8 cellular contexts compared by ENCODE assay signal in the genomic region with DNA sequence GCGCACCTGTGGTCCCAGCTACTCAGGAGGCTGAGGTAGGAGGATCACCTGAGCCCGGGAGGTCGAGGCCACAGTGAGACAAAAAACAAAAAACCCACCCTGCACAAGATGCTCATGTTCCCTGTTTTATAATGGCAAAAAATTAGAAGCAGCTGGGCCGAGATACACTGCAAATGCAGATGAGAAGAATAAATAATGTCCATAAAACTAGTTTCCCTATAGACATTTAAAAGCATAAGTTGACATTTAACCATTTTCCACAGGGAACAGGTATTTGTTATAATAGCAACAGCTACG. TPM values are rescaled to one million over a fixed set of nuclear protein-coding genes. Genes with fewer than 3 reads are reported as not detected.
DNase-seq lines count a peak whose midpoint lies in the region; ATAC-seq, FAIRE-seq and TF ChIP-seq lines count a peak whose summit lies in the region.

No MANE protein-coding gene starts in this region.

- ATAC-seq in lung (ENCODE audit: insufficient read depth, low FRiP score), result no peak

- peaks cover 35% of the 10 kb centered on the region for H3K4me1 Mint-ChIP-seq in activated naive CD4-positive, alpha-beta T cell treated with anti-CD3 and anti-CD28 coated beads for 36 hours (ENCODE audit: low read depth)
- peaks cover 4% of the 10 kb centered on the region for H3K4me1 Mint-ChIP-seq in astrocyte (ENCODE audit: low read depth, unreplicated experiment)

- intact Hi-C loops in activated naive CD4-positive, alpha-beta T cell treated with anti-CD3 and anti-CD28 coated beads for 36 hours (cut with micrococcal nuclease), result loop anchor here (1.0 to 5.0 kb wide), 4 partner anchors 36 to 313 kb away; a partner anchor contains a TSS
- intact Hi-C loops in transverse colon (cut with DNase I; ENCODE audit: low total_unique reads), result loop anchor here (1.0 kb wide), 1 partner anchor 55 kb away; no protein-coding TSS in a partner anchor

- FAIRE-seq in astrocyte (lab: Jason Lieb, UNC), result no peak

- no peak for DNase-seq in activated naive CD4-positive, alpha-beta T cell treated with anti-CD3 and anti-CD28 coated beads for 36 hours
- no peak for DNase-seq in activated naive CD4-positive, alpha-beta T cell treated with Interleukin-2 at 50 U/mL for 16 hours
- no peak for DNase-seq in astrocyte (ENCODE audit: low read depth)
- no peak for DNase-seq in lung (ENCODE audit: low spot score)
- DNase-seq in transverse colon, result no peak
- DNase-seq in AG20443 (ENCODE audit: low spot score), result no peak
- DNase-seq in HCEC 1CT, result no peak
- DNase-seq in NCI-H2107 (lab: John Stamatoyannopoulos, UW), result no peak

- CTCF ChIA-PET in activated naive CD4-positive, alpha-beta T cell treated with anti-CD3 and anti-CD28 coated beads for 36 hours (lab: Charles Lee), result interaction anchor here (0.7 to 7.4 kb wide), 10 partner anchors 10 to 56 kb away, joined by 3 to 75 read pairs (median 3); no protein-coding TSS in a partner anchor

- H3K9ac ChIP-seq in astrocyte (ENCODE audit: low read length), result peak overlapping the region; percentile 80

- H3K27me3 ChIP-seq in astrocyte (ENCODE audit: insufficient read depth, low read length) (no peaks in the 10 kb centered on the region), lung (ENCODE audit: control insufficient read depth, insufficient read depth) (no peaks in the 10 kb centered on the region), transverse colon (no peaks in the 10 kb centered on the region)

- no peak for TF ChIP-seq EP300 in transverse colon (IDR thresholded peaks at IDR 0.05; ENCODE audit: low read depth)

- H3K79me2 ChIP-seq in astrocyte (ENCODE audit: insufficient read depth, low read length), result peaks cover 35% of the 10 kb centered on the region

- H3K27ac Mint-ChIP-seq in activated naive CD4-positive, alpha-beta T cell treated with anti-CD3 and anti-CD28 coated beads for 36 hours, result peak overlapping the region; percentile 83
- peak overlapping the region; percentile 41 for H3K27ac Mint-ChIP-seq in astrocyte (ENCODE audit: unreplicated experiment)

- 57 to 67% methylated on average over 5 of the region's 5 CpGs for whole genome bisulfite sequencing in lung, 2 donors
- WGBS in transverse colon (ENCODE audit: low coverage in 1 of 2), 2 donors, result 56 to 60% methylated on average over 4 to 5 of the region's 5 CpGs

- H3K9me3 ChIP-seq in astrocyte (ENCODE audit: insufficient read depth, low read depth, low read length) (no peaks in the 10 kb centered on the region), lung (ENCODE audit: control insufficient read depth in 2 of 2, insufficient read depth in 1 of 2, low read length in 1 of 2) (no peaks in the 10 kb centered on the region), transverse colon (no peaks in the 10 kb centered on the region)

- H3K27ac ChIP-seq in astrocyte (ENCODE audit: low read depth, low read length) (no peak overlapping the region), lung (ENCODE audit: low read depth in 1 of 2, low read length in 1 of 2) (peak overlapping the region; percentile 65 to 92), transverse colon (peak overlapping the region; percentile 85 to 91 (median 90))

- peak overlapping the region; percentile 86 for H3K4me3 Mint-ChIP-seq in activated naive CD4-positive, alpha-beta T cell treated with anti-CD3 and anti-CD28 coated beads for 36 hours
- peak overlapping the region; percentile 90 for H3K4me3 Mint-ChIP-seq in astrocyte (ENCODE audit: unreplicated experiment)

- peak overlapping the region; percentile 92 for H3K4me3 ChIP-seq in astrocyte (ENCODE audit: insufficient read depth, low read depth, low read length)
- peak overlapping the region; percentile 49 for H3K4me3 ChIP-seq in lung
- H3K4me3 ChIP-seq in transverse colon, result peak overlapping the region; percentile 36 to 96 (median 87)

- no peaks in the 10 kb centered on the region for H3K27me3 Mint-ChIP-seq in activated naive CD4-positive, alpha-beta T cell treated with anti-CD3 and anti-CD28 coated beads for 36 hours (ENCODE audit: low read depth)
- no peaks in the 10 kb centered on the region for H3K27me3 Mint-ChIP-seq in astrocyte (ENCODE audit: low read depth, unreplicated experiment)

- peaks cover 22% of the 10 kb centered on the region for H4K20me1 ChIP-seq in astrocyte (ENCODE audit: insufficient read depth, low read length)

- no peaks in the 10 kb centered on the region for H3K36me3 ChIP-seq in astrocyte (ENCODE audit: insufficient read depth, low read length)
- no peaks in the 10 kb centered on the region for H3K36me3 ChIP-seq in lung (ENCODE audit: control insufficient read depth in 2 of 2, insufficient read depth in 2 of 2, low read length in 2 of 2)
- H3K36me3 ChIP-seq in transverse colon, result no peaks in the 10 kb centered on the region

- no peaks in the 10 kb centered on the region for H3K9me3 Mint-ChIP-seq in activated naive CD4-positive, alpha-beta T cell treated with anti-CD3 and anti-CD28 coated beads for 36 hours
- no peaks in the 10 kb centered on the region for H3K9me3 Mint-ChIP-seq in astrocyte (ENCODE audit: unreplicated experiment)

- no peak for TF ChIP-seq POLR2A in transverse colon (IDR thresholded peaks at IDR 0.05)

- peak overlapping the region; percentile 91 for H3K4me2 ChIP-seq in astrocyte (ENCODE audit: low read length)

- peaks cover 2% of the 10 kb centered on the region for H3K36me3 Mint-ChIP-seq in activated naive CD4-positive, alpha-beta T cell treated with anti-CD3 and anti-CD28 coated beads for 36 hours (ENCODE audit: low read depth)
- no peaks in the 10 kb centered on the region for H3K36me3 Mint-ChIP-seq in astrocyte (ENCODE audit: low read depth, unreplicated experiment)

- H2AFZ ChIP-seq in astrocyte (ENCODE audit: low read depth, low read length), result peak overlapping the region; percentile 82

- in situ Hi-C loops in transverse colon (cut with MboI; ENCODE audit: low pct_ligation_motif_present in 1 of 4, low pct_unique_long_range_greater_than_20kb in 1 of 4, low sequenced_read_pairs in 3 of 4), result loop anchor here in 1 of 4 donors (5.0 kb wide), 1 partner anchor 54 kb away; no protein-coding TSS in a partner anchor

- TF ChIP-seq CTCF in astrocyte (IDR thresholded peaks at IDR 0.05; ENCODE audit: insufficient read depth, low read depth, low read length) (no peak), lung (IDR thresholded peaks at IDR 0.05; ENCODE audit: control extremely low read depth, extremely low read depth) (no peak), transverse colon (IDR thresholded peaks at IDR 0.05) (no peak)

- H3K4me1 ChIP-seq in astrocyte (ENCODE audit: insufficient read depth, low read length), result no peaks in the 10 kb centered on the region
- H3K4me1 ChIP-seq in lung (ENCODE audit: control insufficient read depth in 2 of 2, insufficient read depth in 2 of 2, low read length in 2 of 2), result peaks cover 7 to 10% of the 10 kb centered on the region in 2 donors
- peaks cover 10 to 32% (median 21%) of the 10 kb centered on the region in 4 donors for H3K4me1 ChIP-seq in transverse colon

RNA-seq across cellular contexts. Expression of a gene that starts 0.5 kb away (rescaled TPM):
- total RNA-seq in activated naive CD4-positive, alpha-beta T cell treated with anti-CD3 and anti-CD28 coated beads for 36 hours, result 10 to 100 TPM; 31.6 to 34.7 TPM
- total RNA-seq in astrocyte (47.9 TPM in 2 replicates), lung (10 to 100 TPM; 49.3 to 91.8 TPM), transverse colon (100 to 1,000 TPM; 160 to 288 (median 198) TPM)
- polyA plus RNA-seq in lung, result 10 to 100 TPM; 44.1 to 45.4 TPM

RNA-seq across cellular contexts. Expression of a gene that starts 37.2 kb away (rescaled TPM):
- 10 to 100 TPM; 32.7 to 33.1 TPM for total RNA-seq in activated naive CD4-positive, alpha-beta T cell treated with anti-CD3 and anti-CD28 coated beads for 36 hours
- total RNA-seq in astrocyte, result 27.6 and 31.5 TPM in 2 replicates
- total RNA-seq in lung, result 10 to 100 TPM; 25.4 to 28.0 TPM
- 10 to 100 TPM; 27.3 to 31.3 TPM for polyA plus RNA-seq in lung
- total RNA-seq in transverse colon, result 10 to 100 TPM in 3 of 4 donors, 1 to 10 TPM in 1; 1.2 to 55.7 (median 28.3) TPM
